In genomic region chr4:7199771-7200441, GRCh38 we compare ENCODE assay signal across 17 cellular contexts.
"Had no signal": no experiment of that assay in that cellular context is flagged by ENCODE, and none has a peak within 500 bp of the region (broad histone marks: within the 10 kb centered on the region; RNA-seq: fewer than 3 reads in every experiment).

No MANE protein-coding gene starts in this region.

- H3K4me3 Mint-ChIP-seq: activated CD4-positive, alpha-beta memory T cell treated with anti-CD3 and anti-CD28 coated beads, Interleukin-2, amount 10 ng/mL, durations not matched to agents 7 days and 5 days; activated T-cell treated with anti-CD3 and anti-CD28 coated beads, Interleukin-2, amount 50 U/mL, for 24 hours; neural crest cell; stimulated activated naive B cell treated with anti-CD40 and anti-IgM and Interleukin-4, amounts not matched to agents 10 μg/mL and 1 μg/mL and 100 μg/mL, for 72 hours had no signal

- H3K4me3 ChIP-seq: esophagus squamous epithelium, ovary had no signal

- H3K9me3 Mint-ChIP-seq: activated CD4-positive, alpha-beta memory T cell treated with anti-CD3 and anti-CD28 coated beads, Interleukin-2, amount 10 ng/mL, durations not matched to agents 7 days and 5 days; activated naive CD4-positive, alpha-beta T cell treated with anti-CD3 and anti-CD28 coated beads, Interleukin-2, amount 50 U/mL, for 72 hours; activated T-cell treated with anti-CD3 and anti-CD28 coated beads, Interleukin-2, amount 50 U/mL, for 24 hours; neural crest cell; stimulated activated naive B cell treated with anti-CD40 and anti-IgM and Interleukin-4, amounts not matched to agents 10 μg/mL and 1 μg/mL and 100 μg/mL, for 72 hours had no signal

- H3K27ac ChIP-seq: esophagus squamous epithelium, ovary had no signal

- ATAC-seq: activated naive CD4-positive, alpha-beta T cell treated with anti-CD3 and anti-CD28 coated beads, Interleukin-2, amount 50 U/mL, for 72 hours; stimulated activated naive B cell treated with anti-CD40 and anti-IgM and Interleukin-4, amounts not matched to agents 10 μg/mL and 1 μg/mL and 100 μg/mL, for 72 hours had no signal

- H3K4me1 Mint-ChIP-seq: activated CD4-positive, alpha-beta memory T cell treated with anti-CD3 and anti-CD28 coated beads, Interleukin-2, amount 10 ng/mL, durations not matched to agents 7 days and 5 days; stimulated activated naive B cell treated with anti-CD40 and anti-IgM and Interleukin-4, amounts not matched to agents 10 μg/mL and 1 μg/mL and 100 μg/mL, for 72 hours had no signal

- H3K36me3 ChIP-seq: esophagus squamous epithelium, ovary had no signal

- H3K27me3 ChIP-seq: ovary had no signal

- H3K27ac Mint-ChIP-seq: activated CD4-positive, alpha-beta memory T cell treated with anti-CD3 and anti-CD28 coated beads, Interleukin-2, amount 10 ng/mL, durations not matched to agents 7 days and 5 days; activated naive CD4-positive, alpha-beta T cell treated with anti-CD3 and anti-CD28 coated beads, Interleukin-2, amount 50 U/mL, for 72 hours; activated T-cell treated with anti-CD3 and anti-CD28 coated beads, Interleukin-2, amount 50 U/mL, for 24 hours; stimulated activated naive B cell treated with anti-CD40 and anti-IgM and Interleukin-4, amounts not matched to agents 10 μg/mL and 1 μg/mL and 100 μg/mL, for 72 hours had no signal

- H3K36me3 Mint-ChIP-seq: activated naive CD4-positive, alpha-beta T cell treated with anti-CD3 and anti-CD28 coated beads, Interleukin-2, amount 50 U/mL, for 72 hours; stimulated activated naive B cell treated with anti-CD40 and anti-IgM and Interleukin-4, amounts not matched to agents 10 μg/mL and 1 μg/mL and 100 μg/mL, for 72 hours had no signal

- H3K9ac ChIP-seq: SK-N-SH had no signal

- DNase-seq: activated CD4-positive, alpha-beta memory T cell treated with anti-CD3 and anti-CD28 coated beads, Interleukin-2, amount 10 ng/mL, durations not matched to agents 7 days and 5 days; activated gamma-delta T cell; activated T-cell treated with anti-CD3 and anti-CD28 coated beads, Interleukin-2, amount 50 U/mL, for 24 hours; caudate nucleus; esophagus squamous epithelium; hippocampal formation; midbrain; SK-N-SH; stimulated activated CD4-positive, alpha-beta T cell treated with anti-CD3 and anti-CD28 coated beads, Interleukin-15, amount 100 ng/mL, for 24 hours; stimulated activated CD4-positive, alpha-beta T cell treated with anti-CD3 and anti-CD28 coated beads, Interleukin-4, amount 100 ng/mL, for 1 hour; stimulated activated naive B cell treated with anti-CD40 and anti-IgM and Interleukin-4, amounts not matched to agents 10 μg/mL and 1 μg/mL and 100 μg/mL, for 72 hours; substantia nigra; T-helper 1 cell; trophoblast cell had no signal
